ENCODE assay signal across 1 cellular context in the genomic region with DNA sequence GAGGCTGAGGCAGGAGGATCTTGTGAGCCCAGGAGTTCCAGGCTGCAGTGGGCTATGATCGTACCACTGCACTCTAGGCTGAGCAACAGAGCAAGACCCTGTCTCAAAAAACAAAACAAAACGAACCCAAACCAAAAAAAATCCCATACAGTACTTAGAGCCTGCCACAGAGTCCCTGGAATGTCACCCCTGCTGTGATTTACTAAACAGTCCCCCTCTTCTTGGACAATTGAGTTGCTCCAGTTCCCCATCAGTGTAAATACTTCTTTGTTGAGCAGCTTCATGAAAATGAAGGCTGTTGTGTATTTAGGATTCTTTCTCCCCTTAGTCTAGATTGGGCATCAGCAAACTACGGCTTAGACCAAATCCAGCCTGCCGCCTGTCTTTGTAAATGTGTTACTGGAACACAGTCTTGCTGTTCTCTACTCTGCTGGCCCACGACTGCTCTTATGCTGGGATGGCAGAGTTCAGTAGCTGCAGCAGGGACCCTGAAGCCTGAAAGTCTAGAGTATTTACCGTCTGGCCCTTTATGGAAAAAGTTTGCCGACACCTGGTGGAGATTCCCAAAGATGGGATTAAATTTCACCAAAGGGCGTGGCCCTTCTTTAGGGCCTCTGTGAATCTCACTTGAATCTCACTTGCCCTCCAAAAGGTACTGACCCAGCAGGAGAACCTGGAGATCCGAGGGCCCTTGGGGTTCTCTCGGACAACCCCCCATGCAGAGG.
TF ChIP-seq lines count a peak whose summit lies in the region.

No MANE protein-coding gene starts in this region.

TF ChIP-seq in HepG2, 621 proteins besides CTCF, POLR2A, EP300 and RAD21:
- TF ChIP-seq ZNF580 (CRISPR knock-in tag; IDR thresholded peaks at IDR 0.05; ENCODE audit: borderline replicate concordance, low read depth) = no peak
- TF ChIP-seq, protein P1, sequence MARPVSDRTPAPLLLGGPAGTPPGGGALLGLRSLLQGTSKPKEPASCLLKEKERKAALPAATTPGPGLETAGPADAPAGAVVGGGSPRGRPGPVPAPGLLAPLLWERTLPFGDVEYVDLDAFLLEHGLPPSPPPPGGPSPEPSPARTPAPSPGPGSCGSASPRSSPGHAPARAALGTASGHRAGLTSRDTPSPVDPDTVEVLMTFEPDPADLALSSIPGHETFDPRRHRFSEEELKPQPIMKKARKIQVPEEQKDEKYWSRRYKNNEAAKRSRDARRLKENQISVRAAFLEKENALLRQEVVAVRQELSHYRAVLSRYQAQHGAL (CRISPR knock-in tag; IDR thresholded peaks at IDR 0.05; ENCODE audit: not compliant biosample characterization) = no peak
- no peak for TF ChIP-seq ZNF20 (CRISPR knock-in tag; IDR thresholded peaks at IDR 0.05)
- TF ChIP-seq ZFP90 (CRISPR knock-in tag; IDR thresholded peaks at IDR 0.05; ENCODE audit: borderline replicate concordance) = no peak
- no peak for TF ChIP-seq TOE1 (CRISPR knock-in tag; IDR thresholded peaks at IDR 0.05)
